10 cellular contexts compared by ENCODE assay signal in the genomic region with DNA sequence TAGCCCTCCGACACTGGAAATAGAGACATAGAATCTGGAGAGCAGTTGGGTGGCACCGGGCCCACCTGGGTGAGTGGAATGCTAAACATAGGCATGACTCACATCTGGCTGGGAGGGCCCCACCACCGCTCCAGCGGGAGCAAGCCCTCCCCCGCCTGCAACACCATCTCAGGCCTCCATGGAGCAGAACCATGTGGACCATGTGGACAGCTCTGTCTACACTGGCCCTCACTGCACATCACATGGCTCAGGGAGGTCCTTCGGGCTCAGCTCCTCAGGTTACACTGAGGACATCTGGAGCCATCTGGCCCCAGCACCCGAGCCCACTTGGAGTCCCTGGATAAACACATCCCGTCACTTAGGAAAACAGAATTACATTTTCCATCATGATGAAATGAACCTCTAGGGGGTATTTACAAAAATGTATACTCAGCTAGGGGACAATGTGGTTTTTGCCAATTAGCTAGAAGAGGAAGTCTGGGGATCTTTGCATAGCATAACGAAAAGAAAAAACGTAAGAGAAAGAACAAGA. TPM values are rescaled to one million over a fixed set of nuclear protein-coding genes. Genes with fewer than 3 reads are reported as not detected.
A peak's percentile ranks its signal among the peaks of the same experiment; 100 is the strongest.
DNase-seq lines count a peak whose midpoint lies in the region; ATAC-seq and TF ChIP-seq lines count a peak whose summit lies in the region.
"Had no signal": no experiment of that assay in that cellular context is flagged by ENCODE, and none has a peak within 500 bp of the region (broad histone marks: within the 10 kb centered on the region; RNA-seq: fewer than 3 reads in every experiment).

No MANE protein-coding gene starts in this region.

- H3K36me3 ChIP-seq in HEK293 (ENCODE audit: control insufficient read depth in 2 of 2, insufficient read depth in 1 of 2, low read length in 2 of 2) = no peaks in the 10 kb centered on the region
- H3K36me3 ChIP-seq in CD4-positive, alpha-beta memory T cell (ENCODE audit: insufficient read depth, low read length) = no peaks in the 10 kb centered on the region

- no peak overlapping the region for H3K4me3 ChIP-seq in HEK293 (ENCODE audit: low read depth, low read length)
- H3K4me3 ChIP-seq in CD4-positive, alpha-beta memory T cell (ENCODE audit: low read length in 2 of 2) = no peak overlapping the region

- H3K36me3 Mint-ChIP-seq in CD4-positive, alpha-beta memory T cell = no peaks in the 10 kb centered on the region

- H3K27me3 Mint-ChIP-seq in CD4-positive, alpha-beta memory T cell = peaks cover 0 to 1% of the 10 kb centered on the region in 2 donors

- no peak for TF ChIP-seq CTCF in HEK293 (tag by site-specific recombination; IDR thresholded peaks at IDR 0.05)

- POLR2A ChIA-PET in HEK293 (lab: Yijun Ruan, JAX) = no interaction called here
- POLR2A ChIA-PET in CD4-positive, alpha-beta memory T cell (lab: Charles Lee; ENCODE audit: partially characterized antibody) = no interaction called here

- no peak overlapping the region for H3K4me3 Mint-ChIP-seq in CD4-positive, alpha-beta memory T cell

- peaks cover 0 to 3% (median 0%) of the 10 kb centered on the region in 8 donors for H3K9me3 Mint-ChIP-seq in CD4-positive, alpha-beta memory T cell

- no peaks in the 10 kb centered on the region for H3K4me1 ChIP-seq in HEK293 (ENCODE audit: control insufficient read depth, insufficient read depth, low read length)
- H3K4me1 ChIP-seq in CD4-positive, alpha-beta memory T cell (ENCODE audit: insufficient read depth, low read length) = no peaks in the 10 kb centered on the region

- DNase-seq in SHP77 treated with DMSO at 0.1 percent for 48 hours (lab: John Stamatoyannopoulos, UW) (peak; percentile 60), Right ventricle myocardium superior (peak; percentile 84), smooth muscle cell of the brain vasculature (ENCODE audit: low read depth, low spot score) (peak; percentile 94), globus pallidus (ENCODE audit: low spot score) (no peak)
- no peak for DNase-seq in CD4-positive, alpha-beta memory T cell
- DNase-seq: kidney, RPMI8226 had no signal

- peaks cover 0 to 9% (median 3%) of the 10 kb centered on the region in 4 donors for H3K4me1 Mint-ChIP-seq in CD4-positive, alpha-beta memory T cell

- no peak overlapping the region for H3K27ac Mint-ChIP-seq in CD4-positive, alpha-beta memory T cell

- H3K27me3 ChIP-seq in CD4-positive, alpha-beta memory T cell (ENCODE audit: insufficient read depth, low read length) = no peaks in the 10 kb centered on the region

- ATAC-seq in Right ventricle myocardium superior (ENCODE audit: poor library complexity) (peak; percentile 86), HG03342 (IDR thresholded peaks at IDR 0.05; ENCODE audit: unreplicated experiment) (no peak)
- ATAC-seq in activated CD4-positive, CD25-positive, alpha-beta regulatory T cell treated with anti-CD3 and anti-CD28 coated beads, Interleukin-2, amount 50 U/mL, for 24 hours = no peak

- intact Hi-C loops in Right ventricle myocardium superior (cut with DNase I) = no loop called here
- intact Hi-C loops in CD4-positive, alpha-beta memory T cell (cut with micrococcal nuclease) = no loop called here

- no peaks in the 10 kb centered on the region for H3K9me3 ChIP-seq in HEK293 (ENCODE audit: control insufficient read depth, insufficient read depth, low read depth, low read length)
- H3K9me3 ChIP-seq in CD4-positive, alpha-beta memory T cell (ENCODE audit: control insufficient read depth in 1 of 2, low read length in 2 of 2) = no peaks in the 10 kb centered on the region

- CTCF ChIA-PET in HEK293 (lab: Yijun Ruan, JAX) = interaction anchor here (1.0 kb wide), 1 partner anchor 35 kb away, joined by 4 read pairs; no protein-coding TSS in a partner anchor
- CTCF ChIA-PET in CD4-positive, alpha-beta memory T cell (lab: Charles Lee; ENCODE audit: partially characterized antibody) = interaction anchor here (1.2 kb wide), 1 partner anchor 19 kb away, joined by 4 read pairs; no protein-coding TSS in a partner anchor

- no peak overlapping the region for H3K27ac ChIP-seq in HEK293 (ENCODE audit: extremely low read depth, low read depth, low read length)
- no peak overlapping the region for H3K27ac ChIP-seq in CD4-positive, alpha-beta memory T cell (ENCODE audit: low read depth, low read length)

TF ChIP-seq in HEK293, 187 proteins besides CTCF, POLR2A, EP300 and RAD21 (continues in another document):
- no peak for TF ChIP-seq ZNF302 (tag by site-specific recombination; IDR thresholded peaks at IDR 0.05; ENCODE audit: low read depth)
- no peak for TF ChIP-seq ZNF561 (tag by site-specific recombination; IDR thresholded peaks at IDR 0.05; ENCODE audit: borderline replicate concordance)
- TF ChIP-seq ZFP37 (tag by site-specific recombination; IDR thresholded peaks at IDR 0.05) = no peak
- TF ChIP-seq, protein P1, sequence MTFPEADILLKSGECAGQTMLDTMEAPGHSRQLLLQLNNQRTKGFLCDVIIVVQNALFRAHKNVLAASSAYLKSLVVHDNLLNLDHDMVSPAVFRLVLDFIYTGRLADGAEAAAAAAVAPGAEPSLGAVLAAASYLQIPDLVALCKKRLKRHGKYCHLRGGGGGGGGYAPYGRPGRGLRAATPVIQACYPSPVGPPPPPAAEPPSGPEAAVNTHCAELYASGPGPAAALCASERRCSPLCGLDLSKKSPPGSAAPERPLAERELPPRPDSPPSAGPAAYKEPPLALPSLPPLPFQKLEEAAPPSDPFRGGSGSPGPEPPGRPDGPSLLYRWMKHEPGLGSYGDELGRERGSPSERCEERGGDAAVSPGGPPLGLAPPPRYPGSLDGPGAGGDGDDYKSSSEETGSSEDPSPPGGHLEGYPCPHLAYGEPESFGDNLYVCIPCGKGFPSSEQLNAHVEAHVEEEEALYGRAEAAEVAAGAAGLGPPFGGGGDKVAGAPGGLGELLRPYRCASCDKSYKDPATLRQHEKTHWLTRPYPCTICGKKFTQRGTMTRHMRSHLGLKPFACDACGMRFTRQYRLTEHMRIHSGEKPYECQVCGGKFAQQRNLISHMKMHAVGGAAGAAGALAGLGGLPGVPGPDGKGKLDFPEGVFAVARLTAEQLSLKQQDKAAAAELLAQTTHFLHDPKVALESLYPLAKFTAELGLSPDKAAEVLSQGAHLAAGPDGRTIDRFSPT (tag by site-specific recombination; IDR thresholded peaks at IDR 0.05) = no peak
- no peak for TF ChIP-seq ZNF157 (tag by site-specific recombination; IDR thresholded peaks at IDR 0.05)
- no peak for TF ChIP-seq ZNF558 (tag by site-specific recombination; IDR thresholded peaks at IDR 0.05)
- TF ChIP-seq, protein P2, sequence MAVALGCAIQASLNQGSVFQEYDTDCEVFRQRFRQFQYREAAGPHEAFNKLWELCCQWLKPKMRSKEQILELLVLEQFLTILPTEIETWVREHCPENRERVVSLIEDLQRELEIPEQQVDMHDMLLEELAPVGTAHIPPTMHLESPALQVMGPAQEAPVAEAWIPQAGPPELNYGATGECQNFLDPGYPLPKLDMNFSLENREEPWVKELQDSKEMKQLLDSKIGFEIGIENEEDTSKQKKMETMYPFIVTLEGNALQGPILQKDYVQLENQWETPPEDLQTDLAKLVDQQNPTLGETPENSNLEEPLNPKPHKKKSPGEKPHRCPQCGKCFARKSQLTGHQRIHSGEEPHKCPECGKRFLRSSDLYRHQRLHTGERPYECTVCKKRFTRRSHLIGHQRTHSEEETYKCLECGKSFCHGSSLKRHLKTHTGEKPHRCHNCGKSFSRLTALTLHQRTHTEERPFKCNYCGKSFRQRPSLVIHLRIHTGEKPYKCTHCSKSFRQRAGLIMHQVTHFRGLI (tag by site-specific recombination; IDR thresholded peaks at IDR 0.05) = no peak
- TF ChIP-seq ZNF335 (tag by site-specific recombination; conservative IDR thresholded peaks at IDR 0.05) = peak; percentile 77
- TF ChIP-seq ZFP41 (tag by site-specific recombination; IDR thresholded peaks at IDR 0.05; ENCODE audit: borderline replicate concordance) = no peak
- TF ChIP-seq ZNF24 (tag by site-specific recombination; IDR thresholded peaks at IDR 0.05) = peak; percentile 65; the same call in 1 of the 2 replicates
- no peak for TF ChIP-seq IKZF3 (tag by site-specific recombination; IDR thresholded peaks at IDR 0.05)
- TF ChIP-seq ZNF626 (tag by site-specific recombination; IDR thresholded peaks at IDR 0.05) = no peak
- TF ChIP-seq, protein P3, sequence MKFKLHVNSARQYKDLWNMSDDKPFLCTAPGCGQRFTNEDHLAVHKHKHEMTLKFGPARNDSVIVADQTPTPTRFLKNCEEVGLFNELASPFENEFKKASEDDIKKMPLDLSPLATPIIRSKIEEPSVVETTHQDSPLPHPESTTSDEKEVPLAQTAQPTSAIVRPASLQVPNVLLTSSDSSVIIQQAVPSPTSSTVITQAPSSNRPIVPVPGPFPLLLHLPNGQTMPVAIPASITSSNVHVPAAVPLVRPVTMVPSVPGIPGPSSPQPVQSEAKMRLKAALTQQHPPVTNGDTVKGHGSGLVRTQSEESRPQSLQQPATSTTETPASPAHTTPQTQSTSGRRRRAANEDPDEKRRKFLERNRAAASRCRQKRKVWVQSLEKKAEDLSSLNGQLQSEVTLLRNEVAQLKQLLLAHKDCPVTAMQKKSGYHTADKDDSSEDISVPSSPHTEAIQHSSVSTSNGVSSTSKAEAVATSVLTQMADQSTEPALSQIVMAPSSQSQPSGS (tag by site-specific recombination; IDR thresholded peaks at IDR 0.05; ENCODE audit: low read depth) = no peak
- TF ChIP-seq ZNF341 (tag by site-specific recombination; IDR thresholded peaks at IDR 0.05; ENCODE audit: low read depth) = no peak
- TF ChIP-seq ZBTB21 (tag by site-specific recombination; IDR thresholded peaks at IDR 0.05) = 0 out of 2 replicates have a peak, but pooled peaks have one; percentile 17
- peak; percentile 46 for TF ChIP-seq ZNF366 (tag by site-specific recombination; conservative IDR thresholded peaks at IDR 0.05)
- TF ChIP-seq, protein P4, sequence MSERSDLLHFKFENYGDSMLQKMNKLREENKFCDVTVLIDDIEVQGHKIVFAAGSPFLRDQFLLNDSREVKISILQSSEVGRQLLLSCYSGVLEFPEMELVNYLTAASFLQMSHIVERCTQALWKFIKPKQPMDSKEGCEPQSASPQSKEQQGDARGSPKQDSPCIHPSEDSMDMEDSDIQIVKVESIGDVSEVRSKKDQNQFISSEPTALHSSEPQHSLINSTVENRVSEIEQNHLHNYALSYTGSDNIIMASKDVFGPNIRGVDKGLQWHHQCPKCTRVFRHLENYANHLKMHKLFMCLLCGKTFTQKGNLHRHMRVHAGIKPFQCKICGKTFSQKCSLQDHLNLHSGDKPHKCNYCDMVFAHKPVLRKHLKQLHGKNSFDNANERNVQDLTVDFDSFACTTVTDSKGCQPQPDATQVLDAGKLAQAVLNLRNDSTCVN (tag by site-specific recombination; optimal IDR thresholded peaks at IDR 0.05) = peak; percentile 9

RNA-seq across cellular contexts. Expression of a gene that starts 30.8 kb away (rescaled TPM):
- 80.9 TPM for total RNA-seq in Right ventricle myocardium superior
- not detected for total RNA-seq in CD4-positive, alpha-beta memory T cell
- not detected for polyA plus RNA-seq in CD4-positive, alpha-beta memory T cell

RNA-seq across cellular contexts. Expression of a gene that starts 42.3 kb away (rescaled TPM):
- 64.9 TPM for total RNA-seq in Right ventricle myocardium superior
- total RNA-seq in CD4-positive, alpha-beta memory T cell = 1 to 10 TPM; 1.5 to 2.1 TPM
- under 1 TPM in 1 of 2 donors, not detected in 1; 0.56 TPM for polyA plus RNA-seq in CD4-positive, alpha-beta memory T cell

Comparison
In these comparisons a context has a peak if more than half of its experiments do, and no peak if none do; other contexts are left out.
1. DNase-seq: peak in SHP77 treated with DMSO at 0.1 percent for 48 hours (single experiment), Right ventricle myocardium superior (single experiment) and smooth muscle cell of the brain vasculature (single experiment); none in globus pallidus (single experiment) and CD4-positive, alpha-beta memory T cell (0 of 5).
2. RNA of a gene that starts 30.8 kb away (total RNA-seq): 80.9 TPM in Right ventricle myocardium superior (single experiment); not detected in CD4-positive, alpha-beta memory T cell; every median in the first group is over 10 times any median in the second.
3. RNA of a gene that starts 42.3 kb away (total RNA-seq): 64.9 TPM in Right ventricle myocardium superior (single experiment); 1.5 to 2.1 TPM in CD4-positive, alpha-beta memory T cell; every median in the first group is over 10 times any median in the second.